8 cellular contexts compared by ENCODE assay signal in the genomic region with DNA sequence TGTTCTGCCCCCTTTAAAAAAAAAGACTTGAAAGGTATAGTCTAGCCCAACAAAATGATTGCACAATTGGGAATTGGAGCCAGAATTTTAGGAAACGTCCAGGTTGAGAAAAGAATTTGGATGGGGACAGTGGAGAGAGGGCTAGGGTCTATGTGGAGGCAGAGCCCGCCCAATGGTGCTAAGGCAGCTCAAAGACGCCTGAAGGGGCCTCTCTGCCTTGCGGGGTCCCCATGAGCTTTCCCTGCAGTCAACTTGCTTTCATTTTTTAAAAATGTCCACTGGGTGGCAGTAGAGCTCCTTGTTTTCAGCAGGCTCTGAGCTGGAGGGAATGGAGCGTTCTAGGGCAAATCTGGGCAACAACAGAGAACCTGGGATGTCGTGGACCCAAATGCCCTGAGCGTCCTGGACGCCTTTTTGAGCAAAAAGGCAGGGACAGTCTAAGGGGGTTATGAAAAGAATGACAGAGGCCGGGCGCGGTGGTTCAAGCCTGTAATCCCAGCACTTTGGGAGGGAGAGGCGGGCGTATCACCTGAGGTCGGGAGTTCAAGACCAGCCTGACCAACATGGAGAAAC. TPM values are rescaled to one million over a fixed set of nuclear protein-coding genes. Genes with fewer than 3 reads are reported as not detected.
DNase-seq lines count a peak whose midpoint lies in the region; ATAC-seq, FAIRE-seq and TF ChIP-seq lines count a peak whose summit lies in the region.

No MANE protein-coding gene starts in this region.

- peaks cover 0 to 5% of the 10 kb centered on the region in 2 donors for H3K4me1 ChIP-seq in kidney (ENCODE audit: control insufficient read depth in 1 of 2, insufficient read depth in 1 of 2, low read depth in 1 of 2, low read length in 2 of 2)

- H3K9me3 ChIP-seq in kidney (ENCODE audit: control insufficient read depth in 1 of 2, low read length in 2 of 2) = no peaks in the 10 kb centered on the region

- TF ChIP-seq CTCF in VCaP (conservative IDR thresholded peaks at IDR 0.05) (peak; percentile 79), kidney (IDR thresholded peaks at IDR 0.05; ENCODE audit: borderline replicate concordance, extremely low read depth, insufficient read depth) (peak; percentile 82)

- peak; percentile 59 for ATAC-seq in HG02798 (IDR thresholded peaks at IDR 0.05; ENCODE audit: poor library complexity, unreplicated experiment)
- ATAC-seq in HG03196 (IDR thresholded peaks at IDR 0.05; ENCODE audit: unreplicated experiment) = no peak

- intact Hi-C loops in kidney (cut with DNase I) = loop anchor here (10.0 kb wide), 1 partner anchor 160 kb away; no protein-coding TSS in a partner anchor

- peak overlapping the region in 1 of 2 donors; percentile 14 for H3K4me3 ChIP-seq in kidney (ENCODE audit: low read length in 2 of 2)

- H3K27ac ChIP-seq in VCaP (no peak overlapping the region), caudate nucleus (ENCODE audit: low read depth, low read length) (no peak overlapping the region), kidney (ENCODE audit: low read depth in 2 of 2, low read length in 2 of 2) (no peak overlapping the region)

- FAIRE-seq in kidney (lab: Jason Lieb, UNC) = no peak

- DNase-seq in ELR (ENCODE audit: low read depth) (peak; percentile 89), NCI-H2227 (lab: John Stamatoyannopoulos, UW; ENCODE audit: unreplicated experiment) (peak; percentile 93), caudate nucleus (lab: John Stamatoyannopoulos, UW) (peak in 46 of 61 donors; percentile 5 to 80 (median 30)), kidney (no peak)
- DNase-seq in stimulated activated CD4-positive, alpha-beta T cell treated with anti-CD3 and anti-CD28 coated beads, Interleukin-15, amount 100 ng/mL, for 24 hours = peak; percentile 58

- no peaks in the 10 kb centered on the region for H3K36me3 ChIP-seq in kidney (ENCODE audit: control insufficient read depth in 1 of 2, insufficient read depth in 2 of 2, low read length in 2 of 2)

- H3K9ac ChIP-seq in kidney (ENCODE audit: low read length in 2 of 2) = no peak overlapping the region

RNA-seq across cellular contexts. Expression of gene ITM2C, which starts 40.2 kb away (rescaled TPM):
- total RNA-seq in kidney = 1,131 TPM
- 308 TPM for polyA plus RNA-seq in kidney (ENCODE audit: insufficient read depth, low read depth, low replicate concordance)
